9 cellular contexts compared by ENCODE assay signal in the genomic region with DNA sequence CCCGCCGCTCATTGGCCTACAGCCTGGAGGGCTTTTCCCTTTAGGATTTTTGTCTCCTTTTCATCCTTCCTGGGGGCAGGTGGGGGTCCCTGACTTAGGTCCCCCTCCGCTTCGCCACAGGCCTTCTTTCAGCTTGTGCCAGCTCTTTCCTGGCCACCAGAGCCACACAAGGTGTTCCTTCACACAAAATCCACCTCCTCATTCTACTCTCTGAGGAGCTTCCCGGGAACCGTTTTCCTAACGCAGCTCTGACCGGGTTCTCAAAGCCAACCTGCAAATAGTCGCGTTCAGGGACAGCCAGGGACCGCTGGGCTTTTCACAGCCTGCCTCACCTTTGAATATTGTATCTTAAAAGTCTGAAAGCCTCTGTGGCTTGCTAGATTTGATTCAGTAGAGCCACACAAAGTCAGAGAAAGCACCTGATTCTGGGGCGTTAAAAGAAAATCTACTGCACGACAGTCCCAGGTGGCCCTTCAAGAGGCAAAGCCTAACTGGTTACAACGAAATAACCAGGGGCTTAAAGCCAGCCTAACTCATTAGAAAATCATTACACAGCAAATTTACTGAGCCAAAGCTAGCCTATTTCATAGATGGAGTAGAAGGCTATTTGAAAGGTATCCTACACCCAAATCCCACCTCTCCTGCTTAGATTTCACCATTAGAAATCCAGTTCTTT. TPM values are rescaled to one million over a fixed set of nuclear protein-coding genes. Genes with fewer than 3 reads are reported as not detected.
DNase-seq lines count a peak whose midpoint lies in the region; ATAC-seq, FAIRE-seq and TF ChIP-seq lines count a peak whose summit lies in the region.
"Had no signal": no experiment of that assay in that cellular context is flagged by ENCODE, and none has a peak within 500 bp of the region (broad histone marks: within the 10 kb centered on the region; RNA-seq: fewer than 3 reads in every experiment).

No MANE protein-coding gene starts in this region.

- peak overlapping the region; percentile 37 for H3K4me2 ChIP-seq in keratinocyte (ENCODE audit: control insufficient read depth, extremely low read depth, insufficient read depth, low read depth, low read length)

- H2AFZ ChIP-seq in keratinocyte (ENCODE audit: control insufficient read depth, low read length) = no peak overlapping the region

- H3K9ac ChIP-seq in keratinocyte (ENCODE audit: control insufficient read depth, extremely low read depth, insufficient read depth, low read length) = no peak overlapping the region

- POLR2A ChIA-PET in activated CD4-positive, alpha-beta T cell treated with anti-CD3 and anti-CD28 coated beads for 36 hours (lab: Charles Lee) = no interaction called here
- POLR2A ChIA-PET in activated naive CD8-positive, alpha-beta T cell treated with anti-CD3 and anti-CD28 coated beads, Interleukin-2, amount 10 ng/mL, durations not matched to agents 7 days and 5 days (lab: Charles Lee) = no interaction called here

- H3K27me3 Mint-ChIP-seq in activated CD4-positive, alpha-beta T cell treated with anti-CD3 and anti-CD28 coated beads for 36 hours = peaks cover 21% of the 10 kb centered on the region
- peaks cover 21% of the 10 kb centered on the region for H3K27me3 Mint-ChIP-seq in activated naive CD8-positive, alpha-beta T cell treated with anti-CD3 and anti-CD28 coated beads, Interleukin-2, amount 10 ng/mL, durations not matched to agents 7 days and 5 days

- peaks cover 32% of the 10 kb centered on the region for H3K27me3 ChIP-seq in keratinocyte (ENCODE audit: control insufficient read depth, extremely low read depth, insufficient read depth, low read length)

- H3K9me3 ChIP-seq in keratinocyte (ENCODE audit: control insufficient read depth, low read depth, low read length) = no peaks in the 10 kb centered on the region

- H3K79me2 ChIP-seq in keratinocyte (ENCODE audit: control insufficient read depth, insufficient read depth, low read length) = no peaks in the 10 kb centered on the region

- intact Hi-C loops in activated CD4-positive, alpha-beta T cell treated with anti-CD3 and anti-CD28 coated beads for 36 hours (cut with DNase I, micrococcal nuclease) = no loop called here

- H3K4me3 Mint-ChIP-seq in activated CD4-positive, alpha-beta T cell treated with anti-CD3 and anti-CD28 coated beads for 36 hours = peak overlapping the region; percentile 57
- peak overlapping the region; percentile 56 for H3K4me3 Mint-ChIP-seq in activated naive CD8-positive, alpha-beta T cell treated with anti-CD3 and anti-CD28 coated beads, Interleukin-2, amount 10 ng/mL, durations not matched to agents 7 days and 5 days
- H3K4me3 Mint-ChIP-seq in stimulated activated effector memory CD8-positive, alpha-beta T cell treated with anti-CD3 and anti-CD28 coated beads, Interleukin-12 subunit alpha, Interleukin-12 subunit beta, amount 100 ng/mL, for 72 hours = peak overlapping the region; percentile 55

- no peak for ATAC-seq in activated CD4-positive, alpha-beta T cell treated with anti-CD3 and anti-CD28 coated beads for 36 hours
- no peak for ATAC-seq in activated naive CD8-positive, alpha-beta T cell treated with anti-CD3 and anti-CD28 coated beads, Interleukin-2, amount 10 ng/mL, durations not matched to agents 7 days and 5 days (ENCODE audit: low read depth)
- no peak for ATAC-seq in stimulated activated effector memory CD8-positive, alpha-beta T cell treated with anti-CD3 and anti-CD28 coated beads, Interleukin-12 subunit alpha, Interleukin-12 subunit beta, amount 100 ng/mL, for 72 hours

- H3K9me1 ChIP-seq in keratinocyte (ENCODE audit: control insufficient read depth, extremely low read depth, insufficient read depth, low read length) = no peaks in the 10 kb centered on the region

- no peaks in the 10 kb centered on the region for H3K36me3 Mint-ChIP-seq in activated CD4-positive, alpha-beta T cell treated with anti-CD3 and anti-CD28 coated beads for 36 hours (ENCODE audit: low read depth)
- no peaks in the 10 kb centered on the region for H3K36me3 Mint-ChIP-seq in activated naive CD8-positive, alpha-beta T cell treated with anti-CD3 and anti-CD28 coated beads, Interleukin-2, amount 10 ng/mL, durations not matched to agents 7 days and 5 days
- H3K36me3 Mint-ChIP-seq in stimulated activated effector memory CD8-positive, alpha-beta T cell treated with anti-CD3 and anti-CD28 coated beads, Interleukin-12 subunit alpha, Interleukin-12 subunit beta, amount 100 ng/mL, for 72 hours = no peaks in the 10 kb centered on the region

- no peaks in the 10 kb centered on the region for H3K36me3 ChIP-seq in keratinocyte (ENCODE audit: control insufficient read depth in 2 of 2, extremely low read depth in 1 of 2, insufficient read depth in 2 of 2, low read length in 2 of 2)

- H3K27ac Mint-ChIP-seq in activated CD4-positive, alpha-beta T cell treated with anti-CD3 and anti-CD28 coated beads for 36 hours = no peak overlapping the region
- H3K27ac Mint-ChIP-seq in activated naive CD8-positive, alpha-beta T cell treated with anti-CD3 and anti-CD28 coated beads, Interleukin-2, amount 10 ng/mL, durations not matched to agents 7 days and 5 days = no peak overlapping the region
- no peak overlapping the region for H3K27ac Mint-ChIP-seq in stimulated activated effector memory CD8-positive, alpha-beta T cell treated with anti-CD3 and anti-CD28 coated beads, Interleukin-12 subunit alpha, Interleukin-12 subunit beta, amount 100 ng/mL, for 72 hours

- FAIRE-seq in keratinocyte (lab: Jason Lieb, UNC) = no peak

- TF ChIP-seq CTCF in keratinocyte (optimal IDR thresholded peaks at IDR 0.05 in 1 of 3, IDR thresholded peaks at IDR 0.05 in 1 of 3, conservative IDR thresholded peaks at IDR 0.05 in 1 of 3; ENCODE audit: extremely low read depth in 1 of 3, insufficient read depth in 2 of 3, low read length in 3 of 3) = no peak

- peaks cover 2% of the 10 kb centered on the region for H3K4me1 ChIP-seq in keratinocyte (ENCODE audit: control insufficient read depth, extremely low read depth, insufficient read depth, low read length)

- dilution Hi-C loops in keratinocyte (cut with MboI; ENCODE audit: extremely low pct_ligation_motif_present, low sequenced_read_pairs) = no loop called here

- no peak overlapping the region for H3K4me3 ChIP-seq in keratinocyte (ENCODE audit: control insufficient read depth in 2 of 3, extremely low read depth in 1 of 3, insufficient read depth in 2 of 3, low read depth in 1 of 3, low read length in 3 of 3)

- no peak overlapping the region for H3K27ac ChIP-seq in keratinocyte (ENCODE audit: control insufficient read depth, insufficient read depth, low read length)

- no peaks in the 10 kb centered on the region for H3K9me3 Mint-ChIP-seq in activated CD4-positive, alpha-beta T cell treated with anti-CD3 and anti-CD28 coated beads for 36 hours (ENCODE audit: low read depth)
- no peaks in the 10 kb centered on the region for H3K9me3 Mint-ChIP-seq in activated naive CD8-positive, alpha-beta T cell treated with anti-CD3 and anti-CD28 coated beads, Interleukin-2, amount 10 ng/mL, durations not matched to agents 7 days and 5 days
- no peaks in the 10 kb centered on the region for H3K9me3 Mint-ChIP-seq in stimulated activated effector memory CD8-positive, alpha-beta T cell treated with anti-CD3 and anti-CD28 coated beads, Interleukin-12 subunit alpha, Interleukin-12 subunit beta, amount 100 ng/mL, for 72 hours

- no peaks in the 10 kb centered on the region for H4K20me1 ChIP-seq in keratinocyte (ENCODE audit: control insufficient read depth, extremely low read depth, insufficient read depth, low read length)

- CTCF ChIA-PET in activated CD4-positive, alpha-beta T cell treated with anti-CD3 and anti-CD28 coated beads for 36 hours (lab: Charles Lee) = no interaction called here

- peaks cover 2% of the 10 kb centered on the region for H3K4me1 Mint-ChIP-seq in activated CD4-positive, alpha-beta T cell treated with anti-CD3 and anti-CD28 coated beads for 36 hours
- peaks cover 3% of the 10 kb centered on the region for H3K4me1 Mint-ChIP-seq in activated naive CD8-positive, alpha-beta T cell treated with anti-CD3 and anti-CD28 coated beads, Interleukin-2, amount 10 ng/mL, durations not matched to agents 7 days and 5 days
- H3K4me1 Mint-ChIP-seq in stimulated activated effector memory CD8-positive, alpha-beta T cell treated with anti-CD3 and anti-CD28 coated beads, Interleukin-12 subunit alpha, Interleukin-12 subunit beta, amount 100 ng/mL, for 72 hours = no peaks in the 10 kb centered on the region

- DNase-seq in activated CD4-positive, alpha-beta T cell treated with anti-CD3 and anti-CD28 coated beads for 36 hours = no peak
- no peak for DNase-seq in activated CD4-positive, alpha-beta T cell treated with anti-CD3 and anti-CD28 coated beads, Interleukin-2, amount 50 U/mL, for 1 hour
- no peak for DNase-seq in activated naive CD8-positive, alpha-beta T cell treated with anti-CD3 and anti-CD28 coated beads, Interleukin-2, amount 10 ng/mL, durations not matched to agents 7 days and 5 days
- no peak for DNase-seq in keratinocyte (ENCODE audit: low read depth, low spot score)
- no peak for DNase-seq in stimulated activated effector memory CD8-positive, alpha-beta T cell treated with anti-CD3 and anti-CD28 coated beads, Interleukin-12 subunit alpha, Interleukin-12 subunit beta, amount 100 ng/mL, for 72 hours (ENCODE audit: low spot score in 2 of 2)
- DNase-seq in T-helper 9 cell = no peak
- no peak for DNase-seq in SW 1271 (lab: John Stamatoyannopoulos, UW)
- no peak for DNase-seq in stimulated activated CD4-positive, alpha-beta T cell treated with anti-CD3 and anti-CD28 coated beads, Interleukin-4, amount 100 ng/mL, for 1 hour

RNA-seq across cellular contexts. Expression of a gene that starts 0.8 kb away (rescaled TPM):
- 1 to 10 TPM in 1 of 2 experiments, under 1 TPM in 1; 0.86 to 1.3 TPM for total RNA-seq in activated CD4-positive, alpha-beta T cell treated with anti-CD3 and anti-CD28 coated beads for 36 hours
- under 1 TPM; 0.40 to 0.72 TPM for total RNA-seq in activated naive CD8-positive, alpha-beta T cell treated with anti-CD3 and anti-CD28 coated beads, Interleukin-2, amount 10 ng/mL, durations not matched to agents 7 days and 5 days
- 0.03 to 0.08 TPM in 2 of 3 replicates, not detected in the other for polyA plus RNA-seq in keratinocyte
- polyA plus RNA-seq in keratinocyte (2011; ENCODE audit: low read depth) = 0.45 TPM
- polyA plus RNA-seq in keratinocyte (2011; cell fraction: cytosol; rRNA removed) = 0.06 TPM in 1 of 2 replicates, not detected in the other
- polyA plus RNA-seq in keratinocyte (2011; cell fraction: nucleus; rRNA removed) = not detected in 2 replicates
- polyA plus RNA-seq in keratinocyte (2012; ENCODE audit: low replicate concordance) = 0.05 and 0.34 TPM in 2 replicates
- not detected in 3 replicates for polyA minus RNA-seq in keratinocyte
- not detected for polyA minus RNA-seq in keratinocyte (2011; cell fraction: cytosol; rRNA and poly(A)+ RNA removed)
- polyA minus RNA-seq in keratinocyte (2011; cell fraction: nucleus; rRNA and poly(A)+ RNA removed) = 0.39 TPM in 1 of 2 replicates, not detected in the other
- polyA plus RNA-seq: BJ had no signal
